In genomic region chr2:12302691-12303090, GRCh38 we compare ENCODE assay signal across 21 cellular contexts.
"Had no signal": no experiment of that assay in that cellular context is flagged by ENCODE, and none has a peak within 500 bp of the region (broad histone marks: within the 10 kb centered on the region; RNA-seq: fewer than 3 reads in every experiment).

No MANE protein-coding gene starts in this region.

- H3K4me1 ChIP-seq: prostate gland, right lobe of liver had no signal

- H3K36me3 ChIP-seq: esophagus squamous epithelium, left ventricle myocardium inferior, prostate gland, right lobe of liver, spleen, thyroid gland had no signal

- H3K4me3 Mint-ChIP-seq: activated CD4-positive, alpha-beta memory T cell treated with anti-CD3 and anti-CD28 coated beads for 36 hours; activated CD8-positive, alpha-beta memory T cell treated with anti-CD3 and anti-CD28 coated beads, Interleukin-2, amount 10 ng/mL, durations not matched to agents 7 days and 5 days; activated naive CD8-positive, alpha-beta T cell treated with anti-CD3 and anti-CD28 coated beads for 36 hours; central memory CD8-positive, alpha-beta T cell; nephron had no signal

- H3K27ac Mint-ChIP-seq: activated CD4-positive, alpha-beta memory T cell treated with anti-CD3 and anti-CD28 coated beads for 36 hours; activated CD4-positive, alpha-beta T cell treated with anti-CD3 and anti-CD28 coated beads for 36 hours had no signal

- H3K4me3 ChIP-seq: body of pancreas, esophagus squamous epithelium, left ventricle myocardium inferior, prostate gland, right lobe of liver, spleen, thyroid gland had no signal

- H3K27me3 ChIP-seq: body of pancreas, esophagus squamous epithelium, right lobe of liver, spleen, thyroid gland had no signal

- H3K9me3 ChIP-seq: body of pancreas, esophagus squamous epithelium, left ventricle myocardium inferior, prostate gland, right lobe of liver, thyroid gland had no signal

- ATAC-seq: body of pancreas, right lobe of liver had no signal

- DNase-seq: activated gamma-delta T cell; activated naive CD8-positive, alpha-beta T cell treated with anti-CD3 and anti-CD28 coated beads for 36 hours; activated T-cell treated with anti-CD3 and anti-CD28 coated beads, Interleukin-2, amount 50 U/mL, for 1 hour; amygdala; body of pancreas; effector CD8-positive, alpha-beta T cell; esophagus squamous epithelium; glutamatergic neuron; left ventricle myocardium inferior; mesendoderm; occipital lobe; right lobe of liver; spleen; stimulated activated CD4-positive, alpha-beta T cell treated with anti-CD3 and anti-CD28 coated beads, Interleukin-1b, Interleukin-23, amount 100 ng/mL, for 48 hours had no signal

- H3K27me3 Mint-ChIP-seq: activated CD4-positive, alpha-beta memory T cell treated with anti-CD3 and anti-CD28 coated beads for 36 hours; activated naive CD8-positive, alpha-beta T cell treated with anti-CD3 and anti-CD28 coated beads for 36 hours; central memory CD8-positive, alpha-beta T cell had no signal

- H3K9me3 Mint-ChIP-seq: activated CD4-positive, alpha-beta memory T cell treated with anti-CD3 and anti-CD28 coated beads for 36 hours; activated naive CD8-positive, alpha-beta T cell treated with anti-CD3 and anti-CD28 coated beads for 36 hours; central memory CD8-positive, alpha-beta T cell; nephron had no signal

- H3K27ac ChIP-seq: body of pancreas, esophagus squamous epithelium, left ventricle myocardium inferior, prostate gland, right lobe of liver, spleen, thyroid gland had no signal

- H3K36me3 Mint-ChIP-seq: activated CD4-positive, alpha-beta memory T cell treated with anti-CD3 and anti-CD28 coated beads for 36 hours; activated naive CD8-positive, alpha-beta T cell treated with anti-CD3 and anti-CD28 coated beads for 36 hours had no signal
